Comparison of ENCODE assay signal across 1 cellular context in the genomic region with DNA sequence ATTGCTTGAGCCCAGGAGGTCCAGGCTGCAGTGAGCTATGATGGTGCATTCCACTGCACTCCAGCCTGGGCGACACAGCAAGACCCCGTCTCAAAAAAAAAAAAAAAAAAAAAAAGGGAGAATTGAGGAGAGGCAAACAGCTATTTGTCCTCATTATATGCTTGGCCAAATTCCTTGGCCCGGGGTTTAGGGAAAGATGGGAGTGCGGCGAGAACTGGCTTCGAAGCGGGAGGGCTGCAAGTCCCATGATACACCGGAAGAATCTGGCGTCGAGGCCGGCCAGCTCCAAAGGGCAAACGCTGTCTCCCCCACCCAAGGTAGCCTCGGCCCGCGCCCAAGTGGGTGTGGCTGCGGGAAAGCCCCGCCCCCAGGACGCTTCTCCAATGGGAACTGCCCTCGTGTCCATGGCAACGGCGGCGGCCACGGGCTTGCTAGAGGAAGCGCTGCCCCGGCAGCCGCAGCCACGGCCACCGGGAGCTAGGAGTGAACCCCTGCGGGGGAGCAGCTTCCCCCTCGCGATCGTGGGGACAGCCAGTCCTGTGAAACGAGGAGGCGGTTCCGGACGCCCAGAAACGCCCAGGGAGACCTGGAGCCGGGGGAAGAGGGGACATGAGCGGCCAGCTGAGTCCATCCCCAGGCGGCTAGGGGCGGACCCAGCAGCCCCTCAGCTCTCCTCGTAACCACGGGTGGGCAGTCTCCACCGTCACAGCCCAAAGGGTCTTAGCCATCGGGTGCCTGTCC.
TF ChIP-seq lines count a peak whose summit lies in the region.

A gene with protein sequence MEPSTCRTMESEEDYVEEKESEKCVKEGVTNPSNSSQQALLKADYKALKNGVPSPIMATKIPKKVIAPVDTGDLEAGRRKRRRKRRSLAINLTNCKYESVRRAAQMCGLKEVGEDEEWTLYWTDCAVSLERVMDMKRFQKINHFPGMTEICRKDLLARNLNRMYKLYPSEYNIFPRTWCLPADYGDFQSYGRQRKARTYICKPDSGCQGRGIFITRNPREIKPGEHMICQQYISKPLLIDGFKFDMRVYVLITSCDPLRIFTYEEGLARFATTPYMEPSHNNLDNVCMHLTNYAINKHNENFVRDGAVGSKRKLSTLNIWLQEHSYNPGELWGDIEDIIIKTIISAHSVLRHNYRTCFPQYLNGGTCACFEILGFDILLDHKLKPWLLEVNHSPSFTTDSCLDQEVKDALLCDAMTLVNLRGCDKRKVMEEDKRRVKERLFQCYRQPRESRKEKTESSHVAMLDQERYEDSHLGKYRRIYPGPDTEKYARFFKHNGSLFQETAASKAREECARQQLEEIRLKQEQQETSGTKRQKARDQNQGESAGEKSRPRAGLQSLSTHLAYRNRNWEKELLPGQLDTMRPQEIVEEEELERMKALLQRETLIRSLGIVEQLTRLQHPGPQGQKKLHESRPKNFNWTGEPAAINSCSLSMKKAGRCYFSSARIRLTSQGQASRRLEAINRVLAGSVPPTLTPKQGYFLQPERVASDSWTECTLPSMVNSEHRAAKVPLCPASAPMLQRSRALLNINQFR (plus strand): TSS at position 434 of the 741 bp plus-strand sequence. CDS start 1,075 bp downstream, outside the sequence.

TF ChIP-seq in IMR-90, 13 proteins besides CTCF, POLR2A, EP300 and RAD21:
- TF ChIP-seq FOS (IDR thresholded peaks at IDR 0.05; ENCODE audit: low read depth, low read length) (no peak), MAZ (IDR thresholded peaks at IDR 0.05; ENCODE audit: borderline replicate concordance, low read depth, low read length) (peak; percentile 21; the same call in 1 of the 2 replicates), SMC3 (IDR thresholded peaks at IDR 0.05; ENCODE audit: low read depth, low read length) (no peak), BHLHE40 (IDR thresholded peaks at IDR 0.05; ENCODE audit: low read depth, low read length) (no peak), MXI1 (IDR thresholded peaks at IDR 0.05; ENCODE audit: borderline replicate concordance, low read depth, low read length) (peak; percentile 92; the same call in 1 of the 2 replicates)
- TF ChIP-seq, protein P1, sequence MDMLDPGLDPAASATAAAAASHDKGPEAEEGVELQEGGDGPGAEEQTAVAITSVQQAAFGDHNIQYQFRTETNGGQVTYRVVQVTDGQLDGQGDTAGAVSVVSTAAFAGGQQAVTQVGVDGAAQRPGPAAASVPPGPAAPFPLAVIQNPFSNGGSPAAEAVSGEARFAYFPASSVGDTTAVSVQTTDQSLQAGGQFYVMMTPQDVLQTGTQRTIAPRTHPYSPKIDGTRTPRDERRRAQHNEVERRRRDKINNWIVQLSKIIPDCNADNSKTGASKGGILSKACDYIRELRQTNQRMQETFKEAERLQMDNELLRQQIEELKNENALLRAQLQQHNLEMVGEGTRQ (IDR thresholded peaks at IDR 0.05; ENCODE audit: low read depth, low read length): no peak
